26 cellular contexts compared by ENCODE assay signal in the genomic region with DNA sequence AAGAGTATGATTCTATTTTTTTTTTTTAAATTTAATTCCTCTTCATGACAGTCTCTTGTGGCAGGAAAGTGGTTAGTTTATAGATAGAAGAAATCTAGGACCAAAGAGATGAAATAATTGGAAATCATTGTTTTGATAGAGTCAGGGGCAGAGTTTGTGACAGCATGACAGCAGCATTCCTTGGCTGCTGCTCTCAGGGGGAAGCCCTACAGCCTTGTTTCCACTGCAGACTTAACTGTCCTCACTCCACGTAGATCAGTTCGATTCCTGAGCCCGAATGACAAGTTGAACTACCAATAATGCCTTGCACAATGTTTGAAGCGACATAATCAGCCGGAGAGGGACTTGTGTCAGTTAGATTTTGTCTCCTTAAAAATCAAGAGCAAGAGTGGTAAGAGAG.
"Had no signal": no experiment of that assay in that cellular context is flagged by ENCODE, and none has a peak within 500 bp of the region (broad histone marks: within the 10 kb centered on the region; RNA-seq: fewer than 3 reads in every experiment).

No MANE protein-coding gene starts in this region.

- H3K27ac ChIP-seq: brain microvascular endothelial cell, cardiac muscle cell, KMS-11 had no signal

- H3K9me3 Mint-ChIP-seq: activated CD4-positive, alpha-beta memory T cell treated with anti-CD3 and anti-CD28 coated beads for 36 hours; activated CD4-positive, alpha-beta T cell treated with anti-CD3 and anti-CD28 coated beads, Interleukin-2, amount 10 ng/mL, durations not matched to agents 7 days and 5 days; activated naive CD4-positive, alpha-beta T cell treated with anti-CD3 and anti-CD28 coated beads, Interleukin-2, amount 10 ng/mL, durations not matched to agents 7 days and 5 days; activated naive CD8-positive, alpha-beta T cell treated with anti-CD3 and anti-CD28 coated beads for 36 hours; activated T-cell treated with anti-CD3 and anti-CD28 coated beads, Interleukin-2, amount 50 U/mL, for 4 hours had no signal

- H3K36me3 ChIP-seq: brain microvascular endothelial cell, cardiac muscle cell had no signal

- H3K4me1 Mint-ChIP-seq: activated naive CD4-positive, alpha-beta T cell treated with anti-CD3 and anti-CD28 coated beads, Interleukin-2, amount 10 ng/mL, durations not matched to agents 7 days and 5 days had no signal

- H3K9ac ChIP-seq: KMS-11, SK-N-SH had no signal

- H3K27ac Mint-ChIP-seq: activated CD4-positive, alpha-beta memory T cell treated with anti-CD3 and anti-CD28 coated beads for 36 hours; activated CD4-positive, alpha-beta T cell treated with anti-CD3 and anti-CD28 coated beads, Interleukin-2, amount 10 ng/mL, durations not matched to agents 7 days and 5 days; activated naive CD4-positive, alpha-beta T cell treated with anti-CD3 and anti-CD28 coated beads, Interleukin-2, amount 10 ng/mL, durations not matched to agents 7 days and 5 days; activated naive CD8-positive, alpha-beta T cell treated with anti-CD3 and anti-CD28 coated beads for 36 hours had no signal

- H3K27me3 Mint-ChIP-seq: activated CD4-positive, alpha-beta memory T cell treated with anti-CD3 and anti-CD28 coated beads for 36 hours; activated CD4-positive, alpha-beta T cell treated with anti-CD3 and anti-CD28 coated beads, Interleukin-2, amount 10 ng/mL, durations not matched to agents 7 days and 5 days; activated naive CD4-positive, alpha-beta T cell treated with anti-CD3 and anti-CD28 coated beads, Interleukin-2, amount 10 ng/mL, durations not matched to agents 7 days and 5 days; activated naive CD8-positive, alpha-beta T cell treated with anti-CD3 and anti-CD28 coated beads for 36 hours had no signal

- ATAC-seq: activated T-cell treated with anti-CD3 and anti-CD28 coated beads, Interleukin-2, amount 50 U/mL, for 4 hours; Panc1; Right ventricle myocardium inferior had no signal

- H3K4me3 Mint-ChIP-seq: activated CD4-positive, alpha-beta T cell treated with anti-CD3 and anti-CD28 coated beads, Interleukin-2, amount 10 ng/mL, durations not matched to agents 7 days and 5 days; activated naive CD4-positive, alpha-beta T cell treated with anti-CD3 and anti-CD28 coated beads, Interleukin-2, amount 10 ng/mL, durations not matched to agents 7 days and 5 days; activated naive CD8-positive, alpha-beta T cell treated with anti-CD3 and anti-CD28 coated beads for 36 hours had no signal

- H3K4me2 ChIP-seq: KMS-11, SK-N-SH had no signal

- DNase-seq: activated CD4-positive, alpha-beta memory T cell treated with anti-CD3 and anti-CD28 coated beads for 36 hours; activated CD4-positive, alpha-beta T cell treated with anti-CD3 and anti-CD28 coated beads, Interleukin-2, amount 10 ng/mL, durations not matched to agents 7 days and 5 days; activated CD4-positive, CD25-positive, alpha-beta regulatory T cell; activated CD8-positive, alpha-beta memory T cell treated with anti-CD3 and anti-CD28 coated beads for 24 hours; activated gamma-delta T cell treated with Interleukin-2 at 50 U/mL for 16 hours; activated naive CD4-positive, alpha-beta T cell treated with anti-CD3 and anti-CD28 coated beads, Interleukin-2, amount 10 ng/mL, durations not matched to agents 7 days and 5 days; activated naive CD8-positive, alpha-beta T cell treated with anti-CD3 and anti-CD28 coated beads for 36 hours; activated T-cell treated with anti-CD3 and anti-CD28 coated beads, Interleukin-2, amount 50 U/mL, for 4 hours; brain microvascular endothelial cell; cerebellar nuclear complex; NCI-H1092; NCI-H1417; NCI-H1694; NCI-H2029 treated with DMSO at 0.1 percent for 48 hours; NCI-H345; NCI-H510A treated with DMSO at 0.1 percent for 48 hours; NCI-H69; NK-92 treated with Interleukin-12 subunit alpha and Interleukin-12 subunit beta, amount 100 ng/mL, for 24 hours; OCI-M1; RPMI8226; SK-N-SH; T1000 had no signal

- H3K36me3 Mint-ChIP-seq: activated CD4-positive, alpha-beta memory T cell treated with anti-CD3 and anti-CD28 coated beads for 36 hours; activated naive CD4-positive, alpha-beta T cell treated with anti-CD3 and anti-CD28 coated beads, Interleukin-2, amount 10 ng/mL, durations not matched to agents 7 days and 5 days; activated naive CD8-positive, alpha-beta T cell treated with anti-CD3 and anti-CD28 coated beads for 36 hours had no signal

- H3K4me3 ChIP-seq: cardiac muscle cell had no signal
